Comparison of ENCODE assay signal across 8 cellular contexts in the genomic region with DNA sequence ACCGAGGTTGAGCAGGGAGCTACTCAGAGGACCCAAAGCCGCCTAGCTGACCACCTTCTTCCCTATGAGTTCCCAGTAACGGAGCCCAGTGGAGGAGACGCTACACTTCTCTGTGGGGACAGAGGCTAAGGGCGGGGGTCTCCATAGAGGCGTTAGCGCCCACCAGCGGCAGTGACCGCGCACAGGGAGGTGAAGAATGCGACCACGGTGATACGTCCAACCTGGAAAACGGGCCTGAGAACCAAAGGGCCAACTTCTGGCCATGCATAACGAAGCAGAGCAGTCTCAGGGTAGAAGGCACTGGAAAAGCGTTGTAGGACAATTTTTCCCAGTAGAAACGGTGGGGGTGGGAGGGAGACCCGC. TPM values are rescaled to one million over a fixed set of nuclear protein-coding genes. Genes with fewer than 3 reads are reported as not detected.
DNase-seq lines count a peak whose midpoint lies in the region; ATAC-seq and TF ChIP-seq lines count a peak whose summit lies in the region.

No MANE protein-coding gene starts in this region.

- POLR2A ChIA-PET in SK-N-SH (lab: Yijun Ruan, JAX): interaction anchor here (0.6 to 1.0 kb wide), 3 partner anchors 117 to 246 kb away, joined by 3 to 6 read pairs (median 4); no protein-coding TSS in a partner anchor

- ATAC-seq in HG02610 (IDR thresholded peaks at IDR 0.05; ENCODE audit: unreplicated experiment): no peak

- H3K9me3 ChIP-seq in SK-N-SH (no peaks in the 10 kb centered on the region), left ventricle myocardium inferior (replicated peaks) (no peaks in the 10 kb centered on the region), spleen (no peaks in the 10 kb centered on the region)

- no peak for TF ChIP-seq CTCF in SK-N-SH (IDR thresholded peaks at IDR 0.05)
- no peak for TF ChIP-seq CTCF in left ventricle myocardium inferior (IDR thresholded peaks at IDR 0.05; ENCODE audit: borderline replicate concordance)
- no peak for TF ChIP-seq CTCF in spleen (IDR thresholded peaks at IDR 0.05 in 8 of 11, conservative IDR thresholded peaks at IDR 0.05 in 3 of 11)

- peaks cover 41% of the 10 kb centered on the region for H3K4me1 Mint-ChIP-seq in activated naive CD4-positive, alpha-beta T cell treated with anti-CD3 and anti-CD28 coated beads, Interleukin-2, amount 50 U/mL, for 24 hours

- H3K27me3 Mint-ChIP-seq in activated naive CD4-positive, alpha-beta T cell treated with anti-CD3 and anti-CD28 coated beads, Interleukin-2, amount 50 U/mL, for 24 hours: peaks cover 5% of the 10 kb centered on the region

- peak overlapping the region; percentile 86 for H3K4me2 ChIP-seq in SK-N-SH

- H3K27ac Mint-ChIP-seq in activated naive CD4-positive, alpha-beta T cell treated with anti-CD3 and anti-CD28 coated beads, Interleukin-2, amount 50 U/mL, for 24 hours: no peak overlapping the region

- intact Hi-C loops in left ventricle myocardium inferior (cut with micrococcal nuclease): no loop called here
- intact Hi-C loops in spleen (cut with DNase I; ENCODE audit: low total_unique reads): no loop called here

- no peak for DNase-seq in activated naive CD4-positive, alpha-beta T cell (lab: John Stamatoyannopoulos, UW)
- no peak for DNase-seq in SK-N-SH
- no peak for DNase-seq in left ventricle myocardium inferior
- DNase-seq in spleen: no peak
- DNase-seq in NCI-H1694 (lab: John Stamatoyannopoulos, UW): no peak
- no peak for DNase-seq in NCI-H82 treated with DMSO at 0.1 percent for 48 hours (lab: John Stamatoyannopoulos, UW; ENCODE audit: unreplicated experiment)

- WGBS in SK-N-SH (ENCODE audit: low lambda C conversion rate): 9% methylated on average over 16 of the region's 18 CpGs
- 9 to 17% (median 13%) methylated on average over 16 to 18 of the region's 18 CpGs for WGBS in spleen, 5 donors

- H3K4me1 ChIP-seq in SK-N-SH (ENCODE audit: control insufficient read depth in 1 of 2, insufficient read depth in 2 of 2, low read depth in 1 of 2, low read length in 1 of 2): peaks cover 10 to 20% of the 10 kb centered on the region in 2 experiments
- peaks cover 62% of the 10 kb centered on the region for H3K4me1 ChIP-seq in left ventricle myocardium inferior
- peaks cover 19 to 54% (median 40%) of the 10 kb centered on the region in 6 donors for H3K4me1 ChIP-seq in spleen

- H3K36me3 ChIP-seq in SK-N-SH (replicated peaks in 1 of 2; ENCODE audit: control insufficient read depth in 1 of 2, insufficient read depth in 2 of 2, low read length in 1 of 2): peaks cover 0 to 7% of the 10 kb centered on the region in 2 experiments
- H3K36me3 ChIP-seq in left ventricle myocardium inferior: no peaks in the 10 kb centered on the region
- peaks cover 0 to 17% (median 2%) of the 10 kb centered on the region in 6 donors for H3K36me3 ChIP-seq in spleen

- H3F3A ChIP-seq in SK-N-SH (replicated peaks; ENCODE audit: insufficient read depth): peaks cover 5% of the 10 kb centered on the region

- no peak overlapping the region for H3K9ac ChIP-seq in SK-N-SH

- CTCF ChIA-PET in SK-N-SH (lab: Yijun Ruan, JAX): interaction anchor here (0.6 to 2.5 kb wide), 31 partner anchors 9 to 636 kb away, joined by 3 to 12 read pairs (median 4); a partner anchor contains a TSS

- H3K27me3 ChIP-seq in SK-N-SH (ENCODE audit: insufficient read depth) (peaks cover 7% of the 10 kb centered on the region; the same call in 1 of the 2 replicates), left ventricle myocardium inferior (ENCODE audit: low read depth) (no peaks in the 10 kb centered on the region), spleen (replicated peaks in 1 of 7) (peaks cover 0 to 16% (median 0%) of the 10 kb centered on the region in 7 donors)

- peaks cover 4% of the 10 kb centered on the region; the same call in 1 of the 2 replicates for H4K20me1 ChIP-seq in SK-N-SH (ENCODE audit: insufficient read depth)

- no peak for TF ChIP-seq POLR2A in spleen (IDR thresholded peaks at IDR 0.05)

- peak overlapping the region; percentile 89 for H2AFZ ChIP-seq in SK-N-SH (ENCODE audit: low read depth)

- peak overlapping the region in 1 of 2 experiments; percentile 55; a peak in 1 of 4 replicates for H3K27ac ChIP-seq in SK-N-SH (ENCODE audit: low read depth in 2 of 2, low read length in 1 of 2)
- H3K27ac ChIP-seq in left ventricle myocardium inferior (replicated peaks): peak overlapping the region; percentile 95
- H3K27ac ChIP-seq in spleen: peak overlapping the region in 4 of 8 donors; percentile 79 to 91 (median 86)

- no peak for TF ChIP-seq EP300 in SK-N-SH (IDR thresholded peaks at IDR 0.05; ENCODE audit: borderline replicate concordance in 1 of 2, low read depth in 1 of 2, low read length in 1 of 2)

- TF ChIP-seq RAD21 in SK-N-SH (IDR thresholded peaks at IDR 0.05; ENCODE audit: low read length): no peak

- H3K79me2 ChIP-seq in SK-N-SH (ENCODE audit: insufficient read depth): peaks cover 44% of the 10 kb centered on the region

- peak overlapping the region; percentile 91 to 99 for H3K4me3 ChIP-seq in SK-N-SH (ENCODE audit: low read depth in 2 of 2, low read length in 1 of 2)
- H3K4me3 ChIP-seq in left ventricle myocardium inferior: peak overlapping the region; percentile 97
- peak overlapping the region; percentile 71 to 97 (median 90) for H3K4me3 ChIP-seq in spleen

- H3K9me3 Mint-ChIP-seq in activated naive CD4-positive, alpha-beta T cell treated with anti-CD3 and anti-CD28 coated beads, Interleukin-2, amount 50 U/mL, for 24 hours: no peaks in the 10 kb centered on the region

- H3K4me3 Mint-ChIP-seq in activated naive CD4-positive, alpha-beta T cell treated with anti-CD3 and anti-CD28 coated beads, Interleukin-2, amount 50 U/mL, for 24 hours: peak overlapping the region; percentile 93

- H3K36me3 Mint-ChIP-seq in activated naive CD4-positive, alpha-beta T cell treated with anti-CD3 and anti-CD28 coated beads, Interleukin-2, amount 50 U/mL, for 24 hours: peaks cover 9% of the 10 kb centered on the region

- no peaks in the 10 kb centered on the region for H3K9me2 ChIP-seq in SK-N-SH

TF ChIP-seq in SK-N-SH, 30 proteins besides CTCF, POLR2A, EP300 and RAD21:
- TF ChIP-seq, protein P1, sequence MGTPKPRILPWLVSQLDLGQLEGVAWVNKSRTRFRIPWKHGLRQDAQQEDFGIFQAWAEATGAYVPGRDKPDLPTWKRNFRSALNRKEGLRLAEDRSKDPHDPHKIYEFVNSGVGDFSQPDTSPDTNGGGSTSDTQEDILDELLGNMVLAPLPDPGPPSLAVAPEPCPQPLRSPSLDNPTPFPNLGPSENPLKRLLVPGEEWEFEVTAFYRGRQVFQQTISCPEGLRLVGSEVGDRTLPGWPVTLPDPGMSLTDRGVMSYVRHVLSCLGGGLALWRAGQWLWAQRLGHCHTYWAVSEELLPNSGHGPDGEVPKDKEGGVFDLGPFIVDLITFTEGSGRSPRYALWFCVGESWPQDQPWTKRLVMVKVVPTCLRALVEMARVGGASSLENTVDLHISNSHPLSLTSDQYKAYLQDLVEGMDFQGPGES (IDR thresholded peaks at IDR 0.05; ENCODE audit: low read depth, low read length): no peak
- TF ChIP-seq FOSL2 (IDR thresholded peaks at IDR 0.05; ENCODE audit: borderline replicate concordance, low read depth) (no peak), TEAD4 (IDR thresholded peaks at IDR 0.05; ENCODE audit: borderline replicate concordance, insufficient read depth) (no peak), RCOR1 (IDR thresholded peaks at IDR 0.05; ENCODE audit: low read length) (no peak), ELF1 (IDR thresholded peaks at IDR 0.05) (no peak), EZH2phosphoT487 (IDR thresholded peaks at IDR 0.05; ENCODE audit: borderline replicate concordance, low read depth) (no peak)
- TF ChIP-seq, protein P2, sequence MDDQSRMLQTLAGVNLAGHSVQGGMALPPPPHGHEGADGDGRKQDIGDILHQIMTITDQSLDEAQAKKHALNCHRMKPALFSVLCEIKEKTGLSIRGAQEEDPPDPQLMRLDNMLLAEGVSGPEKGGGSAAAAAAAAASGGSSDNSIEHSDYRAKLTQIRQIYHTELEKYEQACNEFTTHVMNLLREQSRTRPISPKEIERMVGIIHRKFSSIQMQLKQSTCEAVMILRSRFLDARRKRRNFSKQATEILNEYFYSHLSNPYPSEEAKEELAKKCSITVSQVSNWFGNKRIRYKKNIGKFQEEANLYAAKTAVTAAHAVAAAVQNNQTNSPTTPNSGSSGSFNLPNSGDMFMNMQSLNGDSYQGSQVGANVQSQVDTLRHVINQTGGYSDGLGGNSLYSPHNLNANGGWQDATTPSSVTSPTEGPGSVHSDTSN (IDR thresholded peaks at IDR 0.05): no peak

RNA-seq across cellular contexts. Expression of a gene that starts 0.4 kb away (rescaled TPM):
- polyA plus RNA-seq in SK-N-SH (2012; rRNA removed) (11.0 and 12.3 TPM in 2 replicates), spleen (10 to 100 TPM; 13.1 to 15.0 (median 13.6) TPM)
- 12.4 TPM in 2 replicates for polyA plus RNA-seq in SK-N-SH (2012; cell fraction: cytosol; rRNA removed)
- polyA plus RNA-seq in SK-N-SH (2012; cell fraction: nucleus; rRNA removed): 17.4 and 22.9 TPM in 2 replicates
- total RNA-seq in left ventricle myocardium inferior (25.6 TPM), spleen (10 to 100 TPM; 29.1 to 41.6 (median 31.9) TPM)
